In genomic region chr3:31275038-31275562, GRCh38 we compare ENCODE assay signal across 1 cellular context.
TF ChIP-seq lines count a peak whose summit lies in the region.

No MANE protein-coding gene starts in this region.

TF ChIP-seq in HepG2, 621 proteins besides CTCF, POLR2A, EP300 and RAD21 (continued from another document and continues in another):
- TF ChIP-seq ZNF264 (CRISPR knock-in tag; IDR thresholded peaks at IDR 0.05) (no peak), DR1 (CRISPR knock-in tag; IDR thresholded peaks at IDR 0.05) (no peak), ZBTB10 (CRISPR knock-in tag; IDR thresholded peaks at IDR 0.05; ENCODE audit: borderline replicate concordance) (no peak), ATF7 (IDR thresholded peaks at IDR 0.05) (0 out of 2 replicates have a peak, but pooled peaks have one; percentile 11), ATF7 (CRISPR knock-in tag; IDR thresholded peaks at IDR 0.05) (no peak), CHCHD3 (CRISPR knock-in tag; IDR thresholded peaks at IDR 0.05) (no peak), NFE2L2 (IDR thresholded peaks at IDR 0.05; ENCODE audit: low read length) (no peak), HNRNPK (IDR thresholded peaks at IDR 0.05; ENCODE audit: low read depth, low read length, poor library complexity, severe bottlenecking) (no peak), SAFB2 (CRISPR knock-in tag; IDR thresholded peaks at IDR 0.05; ENCODE audit: borderline replicate concordance, low read depth) (no peak), FOXM1 (CRISPR knock-in tag; IDR thresholded peaks at IDR 0.05) (no peak), NFIC (IDR thresholded peaks at IDR 0.05; ENCODE audit: low read length) (peak; percentile 88), ZKSCAN1 (IDR thresholded peaks at IDR 0.05; ENCODE audit: low read length) (no peak), KMT2B (CRISPR knock-in tag; IDR thresholded peaks at IDR 0.05) (no peak), ARID3A (IDR thresholded peaks at IDR 0.05; ENCODE audit: low read depth, low read length) (peak; percentile 34; the same call in 1 of the 2 replicates), ZNF451 (CRISPR knock-in tag; IDR thresholded peaks at IDR 0.05) (no peak), ATRX (CRISPR knock-in tag; IDR thresholded peaks at IDR 0.05; ENCODE audit: borderline replicate concordance) (no peak), SMAD3 (CRISPR knock-in tag; IDR thresholded peaks at IDR 0.05) (peak; percentile 13), ZNF124 (CRISPR knock-in tag; IDR thresholded peaks at IDR 0.05) (no peak), ZNF253 (CRISPR knock-in tag; IDR thresholded peaks at IDR 0.05; ENCODE audit: borderline replicate concordance) (no peak), EEA1 (CRISPR knock-in tag; IDR thresholded peaks at IDR 0.05; ENCODE audit: borderline replicate concordance) (no peak), ZSCAN9 (CRISPR knock-in tag; IDR thresholded peaks at IDR 0.05; ENCODE audit: borderline replicate concordance) (no peak), FOXK2 (IDR thresholded peaks at IDR 0.05) (peak; percentile 40; the same call in 1 of the 2 replicates), POGZ (CRISPR knock-in tag; IDR thresholded peaks at IDR 0.05) (0 out of 2 replicates have a peak, but pooled peaks have one; percentile 34), HNF4A (CRISPR knock-in tag; IDR thresholded peaks at IDR 0.05) (peak; percentile 9; the same call in 1 of the 2 replicates), ZNF256 (CRISPR knock-in tag; conservative IDR thresholded peaks at IDR 0.05) (no peak), ZSCAN29 (CRISPR knock-in tag; conservative IDR thresholded peaks at IDR 0.05) (no peak), MYNN (CRISPR knock-in tag; IDR thresholded peaks at IDR 0.05; ENCODE audit: low read depth) (no peak), GFI1 (CRISPR knock-in tag; IDR thresholded peaks at IDR 0.05; ENCODE audit: borderline replicate concordance) (peak; percentile 32; the same call in 1 of the 2 replicates), ZNF567 (CRISPR knock-in tag; IDR thresholded peaks at IDR 0.05; ENCODE audit: borderline replicate concordance) (no peak), UBTF (CRISPR knock-in tag; IDR thresholded peaks at IDR 0.05) (no peak), ZNF546 (CRISPR knock-in tag; conservative IDR thresholded peaks at IDR 0.05) (no peak), ZUFSP (CRISPR knock-in tag; IDR thresholded peaks at IDR 0.05; ENCODE audit: borderline replicate concordance) (no peak), IKZF4 (CRISPR knock-in tag; IDR thresholded peaks at IDR 0.05; ENCODE audit: borderline replicate concordance, low read depth, not compliant biosample characterization) (no peak), RXRA (CRISPR knock-in tag; IDR thresholded peaks at IDR 0.05) (peak; percentile 32; the same call in 1 of the 2 replicates), PREB (CRISPR knock-in tag; IDR thresholded peaks at IDR 0.05) (no peak), PCBP1 (IDR thresholded peaks at IDR 0.05; ENCODE audit: borderline replicate concordance, low read depth, low read length) (no peak), DPF2 (CRISPR knock-in tag; IDR thresholded peaks at IDR 0.05; ENCODE audit: borderline replicate concordance, low read depth) (no peak), ZNF33B (CRISPR knock-in tag; IDR thresholded peaks at IDR 0.05) (no peak), SAP130 (CRISPR knock-in tag; IDR thresholded peaks at IDR 0.05; ENCODE audit: low read depth) (peak; percentile 42; the same call in 1 of the 2 replicates), ZNF850 (CRISPR knock-in tag; conservative IDR thresholded peaks at IDR 0.05) (no peak), MED13 (CRISPR knock-in tag; IDR thresholded peaks at IDR 0.05) (no peak), MAFF (IDR thresholded peaks at IDR 0.05; ENCODE audit: low read depth, low read length) (no peak), ZSCAN21 (CRISPR knock-in tag; IDR thresholded peaks at IDR 0.05; ENCODE audit: borderline replicate concordance) (no peak), CEBPB (IDR thresholded peaks at IDR 0.05; ENCODE audit: borderline replicate concordance, low read depth, low read length) (peak; percentile 94), ZNF878 (CRISPR knock-in tag; IDR thresholded peaks at IDR 0.05) (no peak; the same call in 1 of the 2 replicates), RARA (CRISPR knock-in tag; IDR thresholded peaks at IDR 0.05) (peak; percentile 96), ZNF772 (CRISPR knock-in tag; IDR thresholded peaks at IDR 0.05) (no peak), ZNF703 (CRISPR knock-in tag; IDR thresholded peaks at IDR 0.05; ENCODE audit: borderline replicate concordance) (no peak), ZNF234 (CRISPR knock-in tag; conservative IDR thresholded peaks at IDR 0.05) (no peak), MLLT10 (CRISPR knock-in tag; IDR thresholded peaks at IDR 0.05) (no peak), ZNF160 (CRISPR knock-in tag; IDR thresholded peaks at IDR 0.05) (no peak)
- TF ChIP-seq, protein P1, sequence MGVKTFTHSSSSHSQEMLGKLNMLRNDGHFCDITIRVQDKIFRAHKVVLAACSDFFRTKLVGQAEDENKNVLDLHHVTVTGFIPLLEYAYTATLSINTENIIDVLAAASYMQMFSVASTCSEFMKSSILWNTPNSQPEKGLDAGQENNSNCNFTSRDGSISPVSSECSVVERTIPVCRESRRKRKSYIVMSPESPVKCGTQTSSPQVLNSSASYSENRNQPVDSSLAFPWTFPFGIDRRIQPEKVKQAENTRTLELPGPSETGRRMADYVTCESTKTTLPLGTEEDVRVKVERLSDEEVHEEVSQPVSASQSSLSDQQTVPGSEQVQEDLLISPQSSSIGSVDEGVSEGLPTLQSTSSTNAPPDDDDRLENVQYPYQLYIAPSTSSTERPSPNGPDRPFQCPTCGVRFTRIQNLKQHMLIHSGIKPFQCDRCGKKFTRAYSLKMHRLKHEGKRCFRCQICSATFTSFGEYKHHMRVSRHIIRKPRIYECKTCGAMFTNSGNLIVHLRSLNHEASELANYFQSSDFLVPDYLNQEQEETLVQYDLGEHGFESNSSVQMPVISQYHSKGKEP (CRISPR knock-in tag; IDR thresholded peaks at IDR 0.05): no peak
- TF ChIP-seq, protein P2, sequence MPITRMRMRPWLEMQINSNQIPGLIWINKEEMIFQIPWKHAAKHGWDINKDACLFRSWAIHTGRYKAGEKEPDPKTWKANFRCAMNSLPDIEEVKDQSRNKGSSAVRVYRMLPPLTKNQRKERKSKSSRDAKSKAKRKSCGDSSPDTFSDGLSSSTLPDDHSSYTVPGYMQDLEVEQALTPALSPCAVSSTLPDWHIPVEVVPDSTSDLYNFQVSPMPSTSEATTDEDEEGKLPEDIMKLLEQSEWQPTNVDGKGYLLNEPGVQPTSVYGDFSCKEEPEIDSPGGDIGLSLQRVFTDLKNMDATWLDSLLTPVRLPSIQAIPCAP (CRISPR knock-in tag; IDR thresholded peaks at IDR 0.05; ENCODE audit: low read depth): no peak
- TF ChIP-seq, protein P3, sequence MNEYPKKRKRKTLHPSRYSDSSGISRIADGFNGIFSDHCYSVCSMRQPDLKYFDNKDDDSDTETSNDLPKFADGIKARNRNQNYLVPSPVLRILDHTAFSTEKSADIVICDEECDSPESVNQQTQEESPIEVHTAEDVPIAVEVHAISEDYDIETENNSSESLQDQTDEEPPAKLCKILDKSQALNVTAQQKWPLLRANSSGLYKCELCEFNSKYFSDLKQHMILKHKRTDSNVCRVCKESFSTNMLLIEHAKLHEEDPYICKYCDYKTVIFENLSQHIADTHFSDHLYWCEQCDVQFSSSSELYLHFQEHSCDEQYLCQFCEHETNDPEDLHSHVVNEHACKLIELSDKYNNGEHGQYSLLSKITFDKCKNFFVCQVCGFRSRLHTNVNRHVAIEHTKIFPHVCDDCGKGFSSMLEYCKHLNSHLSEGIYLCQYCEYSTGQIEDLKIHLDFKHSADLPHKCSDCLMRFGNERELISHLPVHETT (CRISPR knock-in tag; conservative IDR thresholded peaks at IDR 0.05): no peak
